Comparison of ENCODE assay signal across 16 cellular contexts in genomic region chr10:71880425-71881306, GRCh38. TPM values are rescaled to one million over a fixed set of nuclear protein-coding genes. Genes with fewer than 3 reads are reported as not detected.
DNase-seq lines count a peak whose midpoint lies in the region; ATAC-seq and TF ChIP-seq lines count a peak whose summit lies in the region.
"Had no signal": no experiment of that assay in that cellular context is flagged by ENCODE, and none has a peak within 500 bp of the region (broad histone marks: within the 10 kb centered on the region; RNA-seq: fewer than 3 reads in every experiment).

No MANE protein-coding gene starts in this region.

- peaks cover 31% of the 10 kb centered on the region for H3K4me1 Mint-ChIP-seq in CD4-positive, alpha-beta T cell (ENCODE audit: low read depth)

- H3K9me3 ChIP-seq in thymus (ENCODE audit: control insufficient read depth), result no peaks in the 10 kb centered on the region
- H3K9me3 ChIP-seq in CD4-positive, alpha-beta T cell (ENCODE audit: control insufficient read depth, low read length), result no peaks in the 10 kb centered on the region

- H3K4me1 ChIP-seq in thymus (ENCODE audit: control insufficient read depth, insufficient read depth, low read length), result peaks cover 40% of the 10 kb centered on the region

- H3K27ac ChIP-seq in thymus (ENCODE audit: low read depth), result peak overlapping the region; percentile 19
- no peak overlapping the region for H3K27ac ChIP-seq in CD4-positive, alpha-beta T cell (ENCODE audit: low read depth, low read length)
- H3K27ac ChIP-seq: 22Rv1, parathyroid adenoma had no signal

- TF ChIP-seq CTCF in CD4-positive, alpha-beta T cell (IDR thresholded peaks at IDR 0.05), result no peak

- no peak overlapping the region for H3K27ac Mint-ChIP-seq in CD4-positive, alpha-beta T cell
- H3K27ac Mint-ChIP-seq: stimulated activated naive CD8-positive, alpha-beta T cell treated with anti-CD3 and anti-CD28 coated beads, Interleukin-15, amount 100 ng/mL, for 72 hours had no signal

- H3K9me3 Mint-ChIP-seq in CD4-positive, alpha-beta T cell, result no peaks in the 10 kb centered on the region
- H3K9me3 Mint-ChIP-seq: stimulated activated naive CD8-positive, alpha-beta T cell treated with anti-CD3 and anti-CD28 coated beads, Interleukin-15, amount 100 ng/mL, for 72 hours had no signal

- no peaks in the 10 kb centered on the region for H3K27me3 Mint-ChIP-seq in CD4-positive, alpha-beta T cell

- intact Hi-C loops in CD4-positive, alpha-beta T cell (cut with DNase I, micrococcal nuclease), result no loop called here

- no peak overlapping the region for H3K4me3 ChIP-seq in thymus (ENCODE audit: low read length)

- 82% methylated on average over 13 of the region's 13 CpGs for WGBS in thymus

- peak; percentile 83 for ATAC-seq in SK-N-SH treated with all-trans-retinoic acid at 6 μM for 48 hours
- ATAC-seq in CD4-positive, alpha-beta T cell (ENCODE audit: poor library complexity), result no peak
- ATAC-seq: stimulated activated naive CD8-positive, alpha-beta T cell treated with anti-CD3 and anti-CD28 coated beads, Interleukin-15, amount 100 ng/mL, for 72 hours had no signal

- CTCF ChIA-PET in CD4-positive, alpha-beta T cell (lab: Charles Lee), result no interaction called here

- no peaks in the 10 kb centered on the region for H3K36me3 Mint-ChIP-seq in CD4-positive, alpha-beta T cell (ENCODE audit: low read depth)

- H3K36me3 ChIP-seq in thymus (ENCODE audit: control insufficient read depth, insufficient read depth), result no peaks in the 10 kb centered on the region

- no peak overlapping the region for H3K4me3 Mint-ChIP-seq in CD4-positive, alpha-beta T cell
- H3K4me3 Mint-ChIP-seq: stimulated activated naive CD8-positive, alpha-beta T cell treated with anti-CD3 and anti-CD28 coated beads, Interleukin-15, amount 100 ng/mL, for 72 hours had no signal

- no peaks in the 10 kb centered on the region for H3K27me3 ChIP-seq in thymus (ENCODE audit: control insufficient read depth, insufficient read depth)
- H3K27me3 ChIP-seq in CD4-positive, alpha-beta T cell (ENCODE audit: control insufficient read depth, insufficient read depth, low read length), result no peaks in the 10 kb centered on the region

- POLR2A ChIA-PET in CD4-positive, alpha-beta T cell (lab: Charles Lee), result interaction anchor here (1.1 kb wide), 1 partner anchor 16 kb away, joined by 4 read pairs; no protein-coding TSS in a partner anchor

- peak; percentile 19 for DNase-seq in NCI-H1092 treated with DMSO at 0.1 percent for 48 hours (lab: John Stamatoyannopoulos, UW)
- no peak for DNase-seq in NCI-H1092 (lab: John Stamatoyannopoulos, UW)
- peak; percentile 6 for DNase-seq in iPS-NIHi7 (ENCODE audit: extremely low spot score)
- DNase-seq in DMS79 treated with DMSO at 0.1 percent for 48 hours (lab: John Stamatoyannopoulos, UW), result no peak
- no peak for DNase-seq in Kasumi-1 (lab: John Stamatoyannopoulos, UW)
- no peak for DNase-seq in CD4-positive, alpha-beta T cell
- DNase-seq: DMS79; mammary epithelial cell; NCI-H1417; stimulated activated CD4-positive, alpha-beta T cell treated with anti-CD3 and anti-CD28 coated beads, Interleukin-4, amount 100 ng/mL, for 24 hours; stimulated activated naive CD8-positive, alpha-beta T cell treated with anti-CD3 and anti-CD28 coated beads, Interleukin-15, amount 100 ng/mL, for 72 hours; T-helper 9 cell had no signal

TF ChIP-seq in SK-N-SH treated with all-trans-retinoic acid at 6 μM for 48 hours, 23 proteins besides CTCF, POLR2A, EP300 and RAD21:
- peak; percentile 15; the same call in 1 of the 2 replicates for TF ChIP-seq TCF4 (CRISPR knock-in tag; IDR thresholded peaks at IDR 0.05; ENCODE audit: borderline replicate concordance)
- TF ChIP-seq ISL1 (CRISPR knock-in tag; IDR thresholded peaks at IDR 0.05), result no peak
- no peak for TF ChIP-seq BACH2 (CRISPR knock-in tag; IDR thresholded peaks at IDR 0.05; ENCODE audit: borderline replicate concordance)

RNA-seq across cellular contexts. Expression of gene PSAP, which starts 29.6 kb away (rescaled TPM):
- polyA plus RNA-seq in thymus, result 613 TPM
- 100 to 1,000 TPM; 191 to 206 TPM for total RNA-seq in CD4-positive, alpha-beta T cell

Comparison
In these comparisons a context has a peak if more than half of its experiments do, and no peak if none do; other contexts are left out.
1. DNase-seq: peak in NCI-H1092 treated with DMSO at 0.1 percent for 48 hours (single experiment) and iPS-NIHi7 (single experiment); none in NCI-H1092 (single experiment), DMS79 treated with DMSO at 0.1 percent for 48 hours (single experiment), Kasumi-1 (0 of 2) and CD4-positive, alpha-beta T cell (0 of 10).